ENCODE assay signal across 13 cellular contexts in the genomic region with DNA sequence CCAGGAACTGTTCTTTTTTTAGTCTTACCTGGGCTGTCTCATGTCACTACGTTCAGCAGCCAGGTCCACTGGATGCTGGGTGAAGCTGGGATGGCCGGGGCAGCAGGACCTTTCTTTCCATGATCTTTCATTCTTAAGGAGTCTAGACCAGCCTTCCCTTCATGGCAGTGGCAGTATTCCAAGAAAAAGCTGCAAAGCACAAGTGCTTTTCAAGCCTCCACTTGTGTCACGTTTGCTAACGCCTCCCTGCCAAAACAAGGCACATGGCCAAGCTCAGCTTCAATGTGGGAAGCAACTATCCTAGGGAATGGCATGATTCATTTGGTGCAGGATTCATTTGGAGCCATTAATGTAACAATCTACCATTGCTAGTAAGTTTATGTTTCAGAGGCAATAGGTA.
DNase-seq lines count a peak whose midpoint lies in the region; ATAC-seq, FAIRE-seq and TF ChIP-seq lines count a peak whose summit lies in the region.
"Had no signal": no experiment of that assay in that cellular context is flagged by ENCODE, and none has a peak within 500 bp of the region (broad histone marks: within the 10 kb centered on the region; RNA-seq: fewer than 3 reads in every experiment).

No MANE protein-coding gene starts in this region.

- H3K9me3 ChIP-seq in MG63 (no peaks in the 10 kb centered on the region), mammary epithelial cell (replicated peaks; ENCODE audit: insufficient read depth, low read length) (no peaks in the 10 kb centered on the region), lung (ENCODE audit: control insufficient read depth in 2 of 2, insufficient read depth in 1 of 2, low read length in 1 of 2) (no peaks in the 10 kb centered on the region), kidney (ENCODE audit: control insufficient read depth in 1 of 2, low read length in 2 of 2) (no peaks in the 10 kb centered on the region)
- H3K9me3 ChIP-seq: adrenal gland had no signal

- H3K4me1 ChIP-seq in mammary epithelial cell (ENCODE audit: insufficient read depth, low read length), result peaks cover 4% of the 10 kb centered on the region
- H3K4me1 ChIP-seq in lung (ENCODE audit: control insufficient read depth in 2 of 2, insufficient read depth in 2 of 2, low read length in 2 of 2), result peaks cover 0 to 1% of the 10 kb centered on the region in 2 donors
- peaks cover 6 to 8% of the 10 kb centered on the region in 2 donors for H3K4me1 ChIP-seq in kidney (ENCODE audit: control insufficient read depth in 1 of 2, insufficient read depth in 1 of 2, low read depth in 1 of 2, low read length in 2 of 2)
- H3K4me1 ChIP-seq: adrenal gland had no signal

- no peak overlapping the region for H3K4me2 ChIP-seq in mammary epithelial cell (ENCODE audit: insufficient read depth, low read depth, low read length)

- BruUV-seq in mammary epithelial cell (replicated peaks; lab: Mats Ljungman, UMichigan), result no TSS peak

- no peaks in the 10 kb centered on the region for H3K36me3 Mint-ChIP-seq in activated T-cell treated with anti-CD3 and anti-CD28 coated beads, Interleukin-2, amount 50 U/mL, for 72 hours (ENCODE audit: insufficient read depth in 2 of 2)

- CTCF ChIA-PET in mammary epithelial cell (lab: Charles Lee; ENCODE audit: low non-redundant PET), result no interaction called here

- H3K27ac ChIP-seq in mammary epithelial cell (ENCODE audit: insufficient read depth, low read depth, low read length) (no peak overlapping the region), lung (ENCODE audit: low read depth in 1 of 2, low read length in 1 of 2) (no peak overlapping the region), kidney (ENCODE audit: low read depth in 2 of 2, low read length in 2 of 2) (no peak overlapping the region)
- H3K27ac ChIP-seq: adrenal gland had no signal

- no peaks in the 10 kb centered on the region for H3K9me3 Mint-ChIP-seq in activated T-cell treated with anti-CD3 and anti-CD28 coated beads, Interleukin-2, amount 50 U/mL, for 72 hours

- no peaks in the 10 kb centered on the region for H3K27me3 ChIP-seq in MG63
- no peaks in the 10 kb centered on the region for H3K27me3 ChIP-seq in mammary epithelial cell (ENCODE audit: insufficient read depth, low read length)
- no peaks in the 10 kb centered on the region for H3K27me3 ChIP-seq in lung (ENCODE audit: control insufficient read depth, insufficient read depth)
- H3K27me3 ChIP-seq: adrenal gland had no signal

- DNase-seq in AG20443 (ENCODE audit: low spot score) (peak; percentile 70), MG63 (peak; percentile 50), mammary epithelial cell (peak; percentile 44), lung (ENCODE audit: low spot score) (peak; percentile 79), kidney (no peak)
- DNase-seq in activated T-cell treated with anti-CD3 and anti-CD28 coated beads, Interleukin-2, amount 50 U/mL, for 72 hours, result no peak
- DNase-seq in activated naive CD4-positive, alpha-beta T cell treated with anti-CD3 and anti-CD28 coated beads, Interleukin-2, amount 50 U/mL, for 16 hours, result no peak
- DNase-seq: adrenal gland, NCI-H510A treated with DMSO at 0.1 percent for 48 hours, T-helper 17 cell had no signal

- H3K4me3 ChIP-seq in MG63 (no peak overlapping the region), mammary epithelial cell (replicated peaks in 1 of 3; ENCODE audit: insufficient read depth in 1 of 3, low read depth in 2 of 3, low read length in 3 of 3) (no peak overlapping the region), lung (no peak overlapping the region), kidney (ENCODE audit: low read length in 2 of 2) (no peak overlapping the region)
- H3K4me3 ChIP-seq: adrenal gland, GM12878 had no signal

- no peak overlapping the region for H3K27ac Mint-ChIP-seq in activated T-cell treated with anti-CD3 and anti-CD28 coated beads, Interleukin-2, amount 50 U/mL, for 72 hours
- H3K27ac Mint-ChIP-seq: T-helper 17 cell had no signal

- H3K9ac ChIP-seq in mammary epithelial cell (ENCODE audit: insufficient read depth, low read length) (no peak overlapping the region), kidney (ENCODE audit: low read length in 2 of 2) (no peak overlapping the region)

- no peak for FAIRE-seq in kidney (lab: Jason Lieb, UNC)
- FAIRE-seq: GM12878, HTR-8/SVneo had no signal

- no peaks in the 10 kb centered on the region for H3K27me3 Mint-ChIP-seq in activated T-cell treated with anti-CD3 and anti-CD28 coated beads, Interleukin-2, amount 50 U/mL, for 72 hours (ENCODE audit: low read depth)
- H3K27me3 Mint-ChIP-seq: T-helper 17 cell had no signal

- in situ Hi-C loops in mammary epithelial cell (cut with MboI; ENCODE audit: low sequenced_read_pairs in 2 of 2), result no loop called here

- TF ChIP-seq CTCF in mammary epithelial cell (conservative IDR thresholded peaks at IDR 0.05 in 1 of 2, IDR thresholded peaks at IDR 0.05 in 1 of 2; ENCODE audit: extremely low read depth in 1 of 2, insufficient read depth in 1 of 2, low read depth in 1 of 2, low read length in 2 of 2) (no peak), lung (IDR thresholded peaks at IDR 0.05; ENCODE audit: control extremely low read depth, extremely low read depth) (no peak), kidney (IDR thresholded peaks at IDR 0.05; ENCODE audit: borderline replicate concordance, extremely low read depth, insufficient read depth) (no peak)

- H3K79me2 ChIP-seq in mammary epithelial cell (ENCODE audit: insufficient read depth, low read length), result no peaks in the 10 kb centered on the region

- no peak overlapping the region for H2AFZ ChIP-seq in mammary epithelial cell (ENCODE audit: low read depth, low read length)

- H3K4me3 Mint-ChIP-seq in activated T-cell treated with anti-CD3 and anti-CD28 coated beads, Interleukin-2, amount 50 U/mL, for 72 hours, result no peak overlapping the region
- H3K4me3 Mint-ChIP-seq: T-helper 17 cell had no signal

- 11% methylated on average over 4 of the region's 4 CpGs for WGBS in mammary epithelial cell (ENCODE audit: low coverage, missing lambda C conversion rate)
- WGBS in lung, 2 donors, result 47 to 72% methylated on average over 4 of the region's 4 CpGs

- H3K4me1 Mint-ChIP-seq in activated T-cell treated with anti-CD3 and anti-CD28 coated beads, Interleukin-2, amount 50 U/mL, for 72 hours (ENCODE audit: low read depth), result no peaks in the 10 kb centered on the region
- H3K4me1 Mint-ChIP-seq: T-helper 17 cell had no signal

- no peaks in the 10 kb centered on the region for H3K36me3 ChIP-seq in MG63
- H3K36me3 ChIP-seq in mammary epithelial cell (ENCODE audit: insufficient read depth, low read length), result no peaks in the 10 kb centered on the region
- H3K36me3 ChIP-seq in lung (ENCODE audit: control insufficient read depth in 2 of 2, insufficient read depth in 2 of 2, low read length in 2 of 2), result no peaks in the 10 kb centered on the region
- H3K36me3 ChIP-seq in kidney (ENCODE audit: control insufficient read depth in 1 of 2, insufficient read depth in 2 of 2, low read length in 2 of 2), result no peaks in the 10 kb centered on the region
- H3K36me3 ChIP-seq: adrenal gland had no signal

- H4K20me1 ChIP-seq in mammary epithelial cell (ENCODE audit: insufficient read depth, low read length), result no peaks in the 10 kb centered on the region

- dilution Hi-C loops in mammary epithelial cell (cut with HindIII; ENCODE audit: low sequenced_read_pairs), result no loop called here

- intact Hi-C loops in mammary epithelial cell (cut with micrococcal nuclease) (no loop called here), kidney (cut with DNase I) (no loop called here)

- ATAC-seq in lung (ENCODE audit: insufficient read depth, low FRiP score) (peak; percentile 41), GM21825 (IDR thresholded peaks at IDR 0.05; ENCODE audit: unreplicated experiment) (no peak)
- ATAC-seq in activated T-cell treated with anti-CD3 and anti-CD28 coated beads, Interleukin-2, amount 50 U/mL, for 72 hours (replicated peaks in 1 of 2), result no peak
- ATAC-seq: T-helper 17 cell had no signal

Comparison
In these comparisons a context has a peak if more than half of its experiments do, and no peak if none do; other contexts are left out.
1. DNase-seq: peak in AG20443 (single experiment), MG63 (single experiment), mammary epithelial cell (single experiment) and lung (single experiment); none in kidney (single experiment), activated T-cell treated with anti-CD3 and anti-CD28 coated beads, Interleukin-2, amount 50 U/mL, for 72 hours (0 of 2) and activated naive CD4-positive, alpha-beta T cell treated with anti-CD3 and anti-CD28 coated beads, Interleukin-2, amount 50 U/mL, for 16 hours (single experiment).